23 cellular contexts compared by ENCODE assay signal in genomic region chr11:111559791-111560190, GRCh38. TPM values are rescaled to one million over a fixed set of nuclear protein-coding genes. Genes with fewer than 3 reads are reported as not detected.
"Had no signal": no experiment of that assay in that cellular context is flagged by ENCODE, and none has a peak within 500 bp of the region (broad histone marks: within the 10 kb centered on the region; RNA-seq: fewer than 3 reads in every experiment).

No MANE protein-coding gene starts in this region.

- H3K9me3 Mint-ChIP-seq: activated T-helper 17 cell treated with anti-CD3 and anti-CD28 coated beads, Interleukin-2, amount 50 U/mL, for 72 hours; natural killer cell had no signal

- H3K4me1 ChIP-seq: breast epithelium, left ventricle myocardium inferior, right lobe of liver had no signal

- ATAC-seq: activated naive CD8-positive, alpha-beta T cell treated with anti-CD3 and anti-CD28 coated beads, Interleukin-2, amount 50 U/mL, for 24 hours; activated T-helper 17 cell treated with anti-CD3 and anti-CD28 coated beads, Interleukin-2, amount 50 U/mL, for 72 hours; esophagus mucosa; natural killer cell; right lobe of liver had no signal

- H3K9me3 ChIP-seq: breast epithelium, right lobe of liver had no signal

- H3K36me3 ChIP-seq: breast epithelium, right lobe of liver had no signal

- DNase-seq: activated CD4-positive, alpha-beta T cell treated with anti-CD3 and anti-CD28 coated beads for 1 hour; activated CD4-positive, alpha-beta T cell treated with anti-CD3 and anti-CD28 coated beads, Interleukin-2, amount 50 U/mL, for 4 hours; activated naive CD4-positive, alpha-beta T cell treated with Interleukin-2 at 50 U/mL for 16 hours; activated naive CD8-positive, alpha-beta T cell treated with anti-CD3 and anti-CD28 coated beads, Interleukin-2, amount 50 U/mL, for 24 hours; aorta; left ventricle myocardium inferior; natural killer cell; right lobe of liver had no signal

- H3K4me3 Mint-ChIP-seq: activated naive CD8-positive, alpha-beta T cell treated with anti-CD3 and anti-CD28 coated beads, Interleukin-2, amount 50 U/mL, for 24 hours; activated T-helper 17 cell treated with anti-CD3 and anti-CD28 coated beads, Interleukin-2, amount 50 U/mL, for 72 hours; memory B cell; natural killer cell; stimulated activated naive CD8-positive, alpha-beta T cell treated with anti-CD3 and anti-CD28 coated beads, Interleukin-15, Interleukin-2, amounts not matched to agents 100 ng/mL and 50 ng/mL, for 24 hours had no signal

- H3K27ac Mint-ChIP-seq: activated naive CD8-positive, alpha-beta T cell treated with anti-CD3 and anti-CD28 coated beads, Interleukin-2, amount 50 U/mL, for 24 hours; activated T-helper 17 cell treated with anti-CD3 and anti-CD28 coated beads, Interleukin-2, amount 50 U/mL, for 72 hours; memory B cell; natural killer cell; stimulated activated naive CD8-positive, alpha-beta T cell treated with anti-CD3 and anti-CD28 coated beads, Interleukin-15, Interleukin-2, amounts not matched to agents 100 ng/mL and 50 ng/mL, for 24 hours had no signal

- H3K36me3 Mint-ChIP-seq: natural killer cell had no signal

- H3K27me3 ChIP-seq: breast epithelium, hepatocyte, right lobe of liver had no signal

- H3K27ac ChIP-seq: hepatocyte, left ventricle myocardium inferior, right lobe of liver, VCaP had no signal

- H3K27me3 Mint-ChIP-seq: activated naive CD8-positive, alpha-beta T cell treated with anti-CD3 and anti-CD28 coated beads, Interleukin-2, amount 50 U/mL, for 24 hours; stimulated activated naive CD8-positive, alpha-beta T cell treated with anti-CD3 and anti-CD28 coated beads, Interleukin-15, Interleukin-2, amounts not matched to agents 100 ng/mL and 50 ng/mL, for 24 hours had no signal

- H3K4me3 ChIP-seq: breast epithelium, hepatocyte, left ventricle myocardium inferior, right lobe of liver had no signal

- H3K4me1 Mint-ChIP-seq: activated T-helper 17 cell treated with anti-CD3 and anti-CD28 coated beads, Interleukin-2, amount 50 U/mL, for 72 hours; memory B cell; natural killer cell had no signal

RNA-seq across cellular contexts. Expression of gene HOATZ, which starts 45.2 kb away (rescaled TPM):
- total RNA-seq: activated T-helper 17 cell treated with anti-CD3 and anti-CD28 coated beads, Interleukin-2, amount 50 U/mL, for 72 hours; aorta; breast epithelium; esophagus mucosa; fibroblast of villous mesenchyme; glomerular endothelial cell; hepatocyte; left ventricle myocardium inferior; mucosa of gallbladder; natural killer cell; omental fat pad; pulmonary artery endothelial cell; right lobe of liver; T-helper 1 cell treated with Interleukin-12 subunit alpha and Interleukin-12 subunit beta and Interleukin-4 antibody, amounts not matched to agents 30 ng/mL and 1 ng/mL, for 36 hours; urinary bladder had no signal

RNA-seq across cellular contexts. Expression of gene BTG4, which starts 47.6 kb away (rescaled TPM):
- total RNA-seq: activated T-helper 17 cell treated with anti-CD3 and anti-CD28 coated beads, Interleukin-2, amount 50 U/mL, for 72 hours; aorta; breast epithelium; esophagus mucosa; fibroblast of villous mesenchyme; glomerular endothelial cell; hepatocyte; left ventricle myocardium inferior; mucosa of gallbladder; natural killer cell; omental fat pad; pulmonary artery endothelial cell; right lobe of liver; T-helper 1 cell treated with Interleukin-12 subunit alpha and Interleukin-12 subunit beta and Interleukin-4 antibody, amounts not matched to agents 30 ng/mL and 1 ng/mL, for 36 hours; temporal lobe; urinary bladder had no signal
